12 cellular contexts compared by ENCODE assay signal in genomic region chr2:70541481-70542020, GRCh38. TPM values are rescaled to one million over a fixed set of nuclear protein-coding genes. Genes with fewer than 3 reads are reported as not detected.
DNase-seq lines count a peak whose midpoint lies in the region; ATAC-seq, FAIRE-seq and TF ChIP-seq lines count a peak whose summit lies in the region.
"Had no signal": no experiment of that assay in that cellular context is flagged by ENCODE, and none has a peak within 500 bp of the region (broad histone marks: within the 10 kb centered on the region; RNA-seq: fewer than 3 reads in every experiment).

No MANE protein-coding gene starts in this region.

- H3K27ac Mint-ChIP-seq in natural killer cell treated with Interleukin-12 subunit alpha and Interleukin-12 subunit beta and Interleukin-15 and Interleukin-18, amount 100 ng/mL, for 72 hours: no peak overlapping the region
- H3K27ac Mint-ChIP-seq in natural killer cell: no peak overlapping the region
- H3K27ac Mint-ChIP-seq: endodermal cell; naive thymus-derived CD4-positive, alpha-beta T cell had no signal

- peak; percentile 43 to 56 for ATAC-seq in natural killer cell treated with Interleukin-12 subunit alpha and Interleukin-12 subunit beta and Interleukin-15 and Interleukin-18, amount 100 ng/mL, for 72 hours
- no peak for ATAC-seq in natural killer cell
- ATAC-seq in foreskin keratinocyte: peak; percentile 94
- ATAC-seq in psoas muscle: no peak
- ATAC-seq: naive thymus-derived CD4-positive, alpha-beta T cell had no signal

- FAIRE-seq in RCC 7860 (lab: Jason Lieb, UNC): peak; percentile 73
- peak; percentile 85 for FAIRE-seq in urothelium cell line (lab: Jason Lieb, UNC)

- H3K4me3 ChIP-seq in osteoblast (ENCODE audit: insufficient read depth, low read length): no peak overlapping the region
- no peak overlapping the region for H3K4me3 ChIP-seq in psoas muscle

- no peak overlapping the region for H3K4me3 Mint-ChIP-seq in natural killer cell treated with Interleukin-12 subunit alpha and Interleukin-12 subunit beta and Interleukin-15 and Interleukin-18, amount 100 ng/mL, for 72 hours
- no peak overlapping the region for H3K4me3 Mint-ChIP-seq in natural killer cell
- H3K4me3 Mint-ChIP-seq: endodermal cell; naive thymus-derived CD4-positive, alpha-beta T cell had no signal

- no peaks in the 10 kb centered on the region for H4K20me1 ChIP-seq in osteoblast (ENCODE audit: insufficient read depth, low read length)

- intact Hi-C loops in natural killer cell (cut with micrococcal nuclease): no loop called here
- intact Hi-C loops in psoas muscle (cut with DNase I): no loop called here

- H3K27me3 Mint-ChIP-seq in natural killer cell treated with Interleukin-12 subunit alpha and Interleukin-12 subunit beta and Interleukin-15 and Interleukin-18, amount 100 ng/mL, for 72 hours: peaks cover 0 to 13% of the 10 kb centered on the region in 2 donors
- H3K27me3 Mint-ChIP-seq in natural killer cell (ENCODE audit: low read depth in 2 of 2): no peaks in the 10 kb centered on the region

- DNase-seq in natural killer cell treated with Interleukin-12 subunit alpha and Interleukin-12 subunit beta and Interleukin-15 and Interleukin-18, amount 100 ng/mL, for 72 hours (ENCODE audit: low spot score): no peak
- DNase-seq in natural killer cell (no peak), RCC 7860 (ENCODE audit: low spot score) (peak; percentile 38), foreskin keratinocyte (peak; percentile 86 to 92), urothelium cell line (ENCODE audit: low spot score) (peak; percentile 65), osteoblast (ENCODE audit: insufficient read length, low spot score, missing footprints) (no peak), psoas muscle (no peak), HUDEP-2 (lab: John Stamatoyannopoulos, UW; ENCODE audit: unreplicated experiment in 76 of 76) (no peak)
- DNase-seq: endodermal cell; naive thymus-derived CD4-positive, alpha-beta T cell; NCI-H187 had no signal

- peaks cover 6% of the 10 kb centered on the region for H3K36me3 Mint-ChIP-seq in natural killer cell treated with Interleukin-12 subunit alpha and Interleukin-12 subunit beta and Interleukin-15 and Interleukin-18, amount 100 ng/mL, for 72 hours
- H3K36me3 Mint-ChIP-seq in natural killer cell: peaks cover 1% of the 10 kb centered on the region

- WGBS in psoas muscle, 3 donors: 26 to 30% (median 27%) methylated on average over 8 of the region's 8 CpGs

- no peaks in the 10 kb centered on the region for H3K9me3 Mint-ChIP-seq in natural killer cell treated with Interleukin-12 subunit alpha and Interleukin-12 subunit beta and Interleukin-15 and Interleukin-18, amount 100 ng/mL, for 72 hours
- peaks cover 0 to under 1% of the 10 kb centered on the region in 2 donors for H3K9me3 Mint-ChIP-seq in natural killer cell

- no peak overlapping the region for H3K4me2 ChIP-seq in osteoblast (ENCODE audit: insufficient read depth, low read length)

- H3K27ac ChIP-seq in foreskin keratinocyte (peak overlapping the region; percentile 71), osteoblast (ENCODE audit: low read depth, low read length) (no peak overlapping the region), psoas muscle (no peak overlapping the region)

- H3K4me1 ChIP-seq in foreskin keratinocyte (peaks cover 36% of the 10 kb centered on the region), osteoblast (ENCODE audit: insufficient read depth, low read length) (peaks cover 3% of the 10 kb centered on the region), psoas muscle (no peaks in the 10 kb centered on the region)

- H3K36me3 ChIP-seq in osteoblast (ENCODE audit: insufficient read depth, low read length) (no peaks in the 10 kb centered on the region), psoas muscle (ENCODE audit: insufficient read depth in 1 of 2, low read depth in 1 of 2) (no peaks in the 10 kb centered on the region)

- TF ChIP-seq CTCF in natural killer cell (IDR thresholded peaks at IDR 0.05) (no peak), foreskin keratinocyte (conservative IDR thresholded peaks at IDR 0.05) (peak; percentile 53), osteoblast (IDR thresholded peaks at IDR 0.05; ENCODE audit: extremely low read depth, low read depth, low read length) (no peak), psoas muscle (IDR thresholded peaks at IDR 0.05) (no peak)

- no peaks in the 10 kb centered on the region for H3K9me3 ChIP-seq in osteoblast (ENCODE audit: low read depth, low read length)
- H3K9me3 ChIP-seq in psoas muscle: no peaks in the 10 kb centered on the region

- peaks cover 0 to 4% of the 10 kb centered on the region in 2 donors for H3K4me1 Mint-ChIP-seq in natural killer cell treated with Interleukin-12 subunit alpha and Interleukin-12 subunit beta and Interleukin-15 and Interleukin-18, amount 100 ng/mL, for 72 hours (ENCODE audit: low read depth in 2 of 2)
- H3K4me1 Mint-ChIP-seq in natural killer cell: peaks cover 0 to 5% of the 10 kb centered on the region in 2 donors
- H3K4me1 Mint-ChIP-seq: endodermal cell; naive thymus-derived CD4-positive, alpha-beta T cell had no signal

- no peak overlapping the region for H2AFZ ChIP-seq in osteoblast (ENCODE audit: low read length)

- H3K27me3 ChIP-seq in foreskin keratinocyte (no peaks in the 10 kb centered on the region), osteoblast (ENCODE audit: insufficient read depth, low read length) (peaks cover 6% of the 10 kb centered on the region), psoas muscle (ENCODE audit: insufficient read depth in 3 of 3, low read length in 2 of 3) (peaks cover 0 to 9% (median 7%) of the 10 kb centered on the region in 3 donors)

- H3K79me2 ChIP-seq in osteoblast (ENCODE audit: insufficient read depth, low read length): no peaks in the 10 kb centered on the region

RNA-seq across cellular contexts. Expression of gene TGFA, which starts 12.1 kb away (rescaled TPM):
- 1 to 10 TPM in 1 of 2 donors, under 1 TPM in 1; 0.86 to 1.6 TPM for total RNA-seq in natural killer cell treated with Interleukin-12 subunit alpha and Interleukin-12 subunit beta and Interleukin-15 and Interleukin-18, amount 100 ng/mL, for 72 hours
- 10 to 100 TPM in 1 of 3 donors, 1 to 10 TPM in 2; 5.0 to 13.3 (median 8.6) TPM for total RNA-seq in natural killer cell
- total RNA-seq in foreskin keratinocyte: 87.7 and 92.6 TPM in 2 replicates
- 30.5 and 37.1 TPM in 2 replicates for polyA plus RNA-seq in foreskin keratinocyte
- not detected in 2 replicates for total RNA-seq in osteoblast
- total RNA-seq in psoas muscle: under 1 TPM; 0.08 to 0.39 (median 0.18) TPM
- under 1 TPM; 0.03 to 0.12 (median 0.09) TPM for polyA plus RNA-seq in psoas muscle
- total RNA-seq: OCI-LY7 had no signal

Comparison
In these comparisons a context has a peak if more than half of its experiments do, and no peak if none do; other contexts are left out.
1. ATAC-seq: peak in natural killer cell treated with Interleukin-12 subunit alpha and Interleukin-12 subunit beta and Interleukin-15 and Interleukin-18, amount 100 ng/mL, for 72 hours (2 of 2) and foreskin keratinocyte (single experiment); none in natural killer cell (0 of 3) and psoas muscle (0 of 4).
2. DNase-seq: peak in RCC 7860 (single experiment), foreskin keratinocyte (2 of 2) and urothelium cell line (single experiment); none in natural killer cell treated with Interleukin-12 subunit alpha and Interleukin-12 subunit beta and Interleukin-15 and Interleukin-18, amount 100 ng/mL, for 72 hours (single experiment), natural killer cell (single experiment), osteoblast (single experiment), psoas muscle (0 of 2) and HUDEP-2 (0 of 76).